Comparison of ENCODE assay signal across 22 cellular contexts in the genomic region with DNA sequence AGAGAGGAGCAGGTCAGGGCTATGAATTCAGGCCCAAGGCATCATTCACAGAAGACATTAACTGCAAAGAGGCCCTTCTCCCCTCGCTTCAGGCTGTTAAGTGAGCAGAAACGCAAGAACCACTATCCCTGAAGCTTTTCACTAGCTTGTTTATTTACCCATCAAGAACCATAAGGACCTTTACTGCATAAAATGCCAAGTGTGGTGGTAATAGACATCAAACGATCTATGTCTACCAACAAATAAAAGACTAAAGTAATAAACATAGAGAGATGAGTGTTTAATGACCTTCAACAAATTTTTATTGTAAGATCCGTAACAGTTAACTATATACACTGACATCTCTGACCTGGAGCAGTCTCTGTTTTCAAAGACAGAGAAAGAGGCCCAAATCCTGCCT.
DNase-seq lines count a peak whose midpoint lies in the region; ATAC-seq and TF ChIP-seq lines count a peak whose summit lies in the region.
"Had no signal": no experiment of that assay in that cellular context is flagged by ENCODE, and none has a peak within 500 bp of the region (broad histone marks: within the 10 kb centered on the region; RNA-seq: fewer than 3 reads in every experiment).

No MANE protein-coding gene starts in this region.

- no peak for TF ChIP-seq POLR2A in transverse colon (IDR thresholded peaks at IDR 0.05)

- no peaks in the 10 kb centered on the region for H3K9me3 ChIP-seq in transverse colon
- no peaks in the 10 kb centered on the region for H3K9me3 ChIP-seq in CD8-positive, alpha-beta T cell (ENCODE audit: low read length)
- H3K9me3 ChIP-seq: SK-N-SH had no signal

- DNase-seq in NCI-H1092 treated with DMSO at 0.1 percent for 48 hours (lab: John Stamatoyannopoulos, UW) (peak; percentile 60), NCI-H1092 (lab: John Stamatoyannopoulos, UW) (no peak), DMS79 (lab: John Stamatoyannopoulos, UW) (peak; percentile 95), NCI-H2029 treated with DMSO at 0.1 percent for 48 hours (lab: John Stamatoyannopoulos, UW) (peak; percentile 71), left kidney (ENCODE audit: low read depth, low spot score) (peak; percentile 48), transverse colon (no peak)
- DNase-seq in activated CD4-positive, alpha-beta memory T cell treated with anti-CD3 and anti-CD28 coated beads, Interleukin-2, amount 10 ng/mL, durations not matched to agents 7 days and 5 days = no peak
- DNase-seq in CD8-positive, alpha-beta T cell = no peak
- DNase-seq: Calu3; CD4-positive, CD25-positive, alpha-beta regulatory T cell; GF-D8; GOT3; HFFc6; KG1; NCI-H2081 treated with DMSO at 0.1 percent for 48 hours; NCI-H524; SHP77; SK-N-SH; T-helper 1 cell had no signal

- ATAC-seq in CD8-positive, alpha-beta T cell = no peak
- ATAC-seq: HepG2 had no signal

- intact Hi-C loops in transverse colon (cut with DNase I; ENCODE audit: low total_unique reads) = no loop called here
- intact Hi-C loops in CD8-positive, alpha-beta T cell (cut with DNase I, micrococcal nuclease) = no loop called here

- 39 to 49% methylated on average over 4 of the region's 4 CpGs for WGBS in transverse colon (ENCODE audit: low coverage in 1 of 2), 2 donors

- no peaks in the 10 kb centered on the region for H3K36me3 ChIP-seq in transverse colon
- no peaks in the 10 kb centered on the region for H3K36me3 ChIP-seq in CD8-positive, alpha-beta T cell (ENCODE audit: insufficient read depth, low read length)

- no peaks in the 10 kb centered on the region for H3K27me3 Mint-ChIP-seq in activated CD4-positive, alpha-beta memory T cell treated with anti-CD3 and anti-CD28 coated beads, Interleukin-2, amount 10 ng/mL, durations not matched to agents 7 days and 5 days
- H3K27me3 Mint-ChIP-seq in CD8-positive, alpha-beta T cell (ENCODE audit: low read depth) = no peaks in the 10 kb centered on the region

- in situ Hi-C loops in transverse colon (cut with MboI; ENCODE audit: low pct_ligation_motif_present in 1 of 4, low pct_unique_long_range_greater_than_20kb in 1 of 4, low sequenced_read_pairs in 3 of 4) = no loop called here

- no peaks in the 10 kb centered on the region for H3K9me3 Mint-ChIP-seq in activated CD4-positive, alpha-beta memory T cell treated with anti-CD3 and anti-CD28 coated beads, Interleukin-2, amount 10 ng/mL, durations not matched to agents 7 days and 5 days
- no peaks in the 10 kb centered on the region for H3K9me3 Mint-ChIP-seq in CD8-positive, alpha-beta T cell

- no peaks in the 10 kb centered on the region for H3K4me1 ChIP-seq in transverse colon
- H3K4me1 ChIP-seq in CD8-positive, alpha-beta T cell (ENCODE audit: insufficient read depth, low read length) = no peaks in the 10 kb centered on the region

- TF ChIP-seq EP300 in transverse colon (IDR thresholded peaks at IDR 0.05; ENCODE audit: low read depth) = no peak

- POLR2A ChIA-PET in activated CD4-positive, alpha-beta memory T cell treated with anti-CD3 and anti-CD28 coated beads, Interleukin-2, amount 10 ng/mL, durations not matched to agents 7 days and 5 days (lab: Charles Lee) = no interaction called here
- POLR2A ChIA-PET in CD8-positive, alpha-beta T cell (lab: Charles Lee) = no interaction called here

- H3K27me3 ChIP-seq in transverse colon = no peaks in the 10 kb centered on the region
- no peaks in the 10 kb centered on the region for H3K27me3 ChIP-seq in CD8-positive, alpha-beta T cell (ENCODE audit: insufficient read depth, low read length)

- no peak overlapping the region for H3K4me3 ChIP-seq in transverse colon
- no peak overlapping the region for H3K4me3 ChIP-seq in CD8-positive, alpha-beta T cell (ENCODE audit: low read depth, low read length)

- H3K27ac Mint-ChIP-seq in activated CD4-positive, alpha-beta memory T cell treated with anti-CD3 and anti-CD28 coated beads, Interleukin-2, amount 10 ng/mL, durations not matched to agents 7 days and 5 days = no peak overlapping the region
- no peak overlapping the region for H3K27ac Mint-ChIP-seq in CD8-positive, alpha-beta T cell
- H3K27ac Mint-ChIP-seq: B cell; CD4-positive, CD25-positive, alpha-beta regulatory T cell; HFFc6 had no signal

- H3K36me3 Mint-ChIP-seq in activated CD4-positive, alpha-beta memory T cell treated with anti-CD3 and anti-CD28 coated beads, Interleukin-2, amount 10 ng/mL, durations not matched to agents 7 days and 5 days (ENCODE audit: low read depth) = peaks cover 5% of the 10 kb centered on the region
- H3K36me3 Mint-ChIP-seq in CD8-positive, alpha-beta T cell = no peaks in the 10 kb centered on the region
- H3K36me3 Mint-ChIP-seq: CD4-positive, CD25-positive, alpha-beta regulatory T cell had no signal

- H3K4me1 Mint-ChIP-seq in activated CD4-positive, alpha-beta memory T cell treated with anti-CD3 and anti-CD28 coated beads, Interleukin-2, amount 10 ng/mL, durations not matched to agents 7 days and 5 days = peaks cover 13% of the 10 kb centered on the region
- no peaks in the 10 kb centered on the region for H3K4me1 Mint-ChIP-seq in CD8-positive, alpha-beta T cell (ENCODE audit: low read depth)
- H3K4me1 Mint-ChIP-seq: B cell; CD4-positive, CD25-positive, alpha-beta regulatory T cell had no signal

- no peak overlapping the region for H3K27ac ChIP-seq in transverse colon
- H3K27ac ChIP-seq in CD8-positive, alpha-beta T cell (ENCODE audit: low read depth, low read length) = no peak overlapping the region
- H3K27ac ChIP-seq: 22Rv1 had no signal

- no peak for TF ChIP-seq CTCF in transverse colon (IDR thresholded peaks at IDR 0.05)
- TF ChIP-seq CTCF in CD8-positive, alpha-beta T cell (IDR thresholded peaks at IDR 0.05) = no peak

- no peak overlapping the region for H3K4me3 Mint-ChIP-seq in activated CD4-positive, alpha-beta memory T cell treated with anti-CD3 and anti-CD28 coated beads, Interleukin-2, amount 10 ng/mL, durations not matched to agents 7 days and 5 days
- H3K4me3 Mint-ChIP-seq in CD8-positive, alpha-beta T cell = no peak overlapping the region
- H3K4me3 Mint-ChIP-seq: B cell; CD4-positive, CD25-positive, alpha-beta regulatory T cell; HFFc6 had no signal

- CTCF ChIA-PET in activated CD4-positive, alpha-beta memory T cell treated with anti-CD3 and anti-CD28 coated beads, Interleukin-2, amount 10 ng/mL, durations not matched to agents 7 days and 5 days (lab: Charles Lee) = no interaction called here
- CTCF ChIA-PET in CD8-positive, alpha-beta T cell (lab: Charles Lee) = no interaction called here

Comparison
In these comparisons a context has a peak if more than half of its experiments do, and no peak if none do; other contexts are left out.
1. DNase-seq: peak in NCI-H1092 treated with DMSO at 0.1 percent for 48 hours (single experiment), DMS79 (single experiment), NCI-H2029 treated with DMSO at 0.1 percent for 48 hours (single experiment) and left kidney (single experiment); none in NCI-H1092 (single experiment), transverse colon (single experiment), activated CD4-positive, alpha-beta memory T cell treated with anti-CD3 and anti-CD28 coated beads, Interleukin-2, amount 10 ng/mL, durations not matched to agents 7 days and 5 days (single experiment) and CD8-positive, alpha-beta T cell (0 of 7).